ENCODE assay signal across 24 cellular contexts in genomic region chr14:56175773-56176172, GRCh38.
"Had no signal": no experiment of that assay in that cellular context is flagged by ENCODE, and none has a peak within 500 bp of the region (broad histone marks: within the 10 kb centered on the region; RNA-seq: fewer than 3 reads in every experiment).

No MANE protein-coding gene starts in this region.

- H3K27ac ChIP-seq: esophagus squamous epithelium, psoas muscle, sigmoid colon, spleen, suprapubic skin, transverse colon, upper lobe of right lung, uterus had no signal

- H3K4me1 ChIP-seq: psoas muscle, uterus had no signal

- H3K9me3 ChIP-seq: esophagus squamous epithelium, psoas muscle, sigmoid colon, spleen, suprapubic skin, transverse colon, upper lobe of right lung, uterus had no signal

- ATAC-seq: effector memory CD8-positive, alpha-beta T cell; naive thymus-derived CD8-positive, alpha-beta T cell; psoas muscle; right cardiac atrium; stimulated activated memory B cell treated with anti-CD40 and anti-IgM and Interleukin-4, amounts not matched to agents 10 μg/mL and 1 μg/mL and 100 μg/mL, for 72 hours; stimulated activated naive CD8-positive, alpha-beta T cell treated with anti-CD3 and anti-CD28 coated beads, Interleukin-15, amount 100 ng/mL, for 72 hours; upper lobe of right lung had no signal

- DNase-seq: cortex of kidney; effector memory CD8-positive, alpha-beta T cell; erythroblast; esophagus squamous epithelium; hypothalamus; immature natural killer cell; islet precursor cell; kidney glomerular epithelial cell; mesendoderm; midbrain; naive thymus-derived CD8-positive, alpha-beta T cell; nephron progenitor cell; nucleus accumbens; psoas muscle; right cardiac atrium; sigmoid colon; spleen; stimulated activated CD4-positive, alpha-beta T cell treated with anti-CD3 and anti-CD28 coated beads, Interleukin-4, amount 100 ng/mL, for 4 hours; stimulated activated naive CD8-positive, alpha-beta T cell treated with anti-CD3 and anti-CD28 coated beads, Interleukin-15, amount 100 ng/mL, for 72 hours; transverse colon; upper lobe of right lung; uterus had no signal

- H3K4me3 ChIP-seq: esophagus squamous epithelium, psoas muscle, sigmoid colon, spleen, suprapubic skin, transverse colon, upper lobe of right lung, uterus had no signal

- H3K27me3 ChIP-seq: esophagus squamous epithelium, sigmoid colon, spleen, suprapubic skin, transverse colon, upper lobe of right lung, uterus had no signal

- H3K36me3 ChIP-seq: esophagus squamous epithelium, suprapubic skin, transverse colon, uterus had no signal
